12 cellular contexts compared by ENCODE assay signal in the genomic region with DNA sequence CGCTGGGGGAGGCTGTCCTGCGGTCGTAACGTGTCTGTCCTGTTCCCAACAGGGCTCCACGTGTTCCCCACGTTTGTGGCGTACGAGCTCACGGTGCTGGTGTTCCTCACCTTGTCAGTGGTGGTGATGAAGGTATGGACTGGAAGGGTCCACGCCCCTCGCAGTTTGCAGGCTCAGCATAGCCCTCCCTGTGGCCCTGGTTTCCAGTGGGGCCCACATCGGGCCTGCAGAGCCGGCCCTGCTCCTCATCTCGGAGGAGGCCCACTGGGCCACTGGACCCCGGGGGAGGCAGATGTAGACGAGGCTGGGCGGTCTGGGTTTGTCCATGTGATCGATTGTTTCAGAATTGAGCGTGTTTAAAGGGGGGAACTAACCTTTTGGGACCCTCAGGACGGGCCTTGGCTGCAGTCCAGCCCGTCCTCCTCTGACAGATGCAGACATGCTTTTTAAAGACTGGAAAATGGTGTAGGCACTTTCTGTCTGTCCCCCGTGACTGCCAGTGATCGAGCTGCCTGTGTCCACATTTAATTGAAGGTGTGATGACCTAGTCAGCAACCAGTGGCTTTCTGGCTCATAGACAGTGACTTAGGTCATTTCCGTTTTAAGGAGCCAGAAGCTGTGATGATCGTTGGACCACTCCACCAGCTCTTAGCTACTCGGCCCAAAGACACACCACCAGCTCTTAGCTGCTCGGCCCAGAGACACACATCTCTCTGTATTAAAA. TPM values are rescaled to one million over a fixed set of nuclear protein-coding genes. Genes with fewer than 3 reads are reported as not detected.
A peak's percentile ranks its signal among the peaks of the same experiment; 100 is the strongest.
DNase-seq lines count a peak whose midpoint lies in the region; ATAC-seq, FAIRE-seq and TF ChIP-seq lines count a peak whose summit lies in the region.
"Had no signal": no experiment of that assay in that cellular context is flagged by ENCODE, and none has a peak within 500 bp of the region (broad histone marks: within the 10 kb centered on the region; RNA-seq: fewer than 3 reads in every experiment).

No MANE protein-coding gene starts in this region.

- H3K27me3 Mint-ChIP-seq in activated naive CD8-positive, alpha-beta T cell treated with anti-CD3 and anti-CD28 coated beads, Interleukin-2, amount 10 ng/mL, durations not matched to agents 7 days and 5 days = no peaks in the 10 kb centered on the region
- H3K27me3 Mint-ChIP-seq in activated naive CD8-positive, alpha-beta T cell treated with anti-CD3 and anti-CD28 coated beads for 36 hours = no peaks in the 10 kb centered on the region

- no peak for ATAC-seq in activated naive CD8-positive, alpha-beta T cell treated with anti-CD3 and anti-CD28 coated beads, Interleukin-2, amount 10 ng/mL, durations not matched to agents 7 days and 5 days (ENCODE audit: low read depth)
- ATAC-seq in foreskin keratinocyte = no peak
- no peak for ATAC-seq in mucosa of descending colon

- peak overlapping the region; percentile 59 to 70 (median 63) for H3K27ac ChIP-seq in esophagus muscularis mucosa (replicated peaks in 1 of 4)
- H3K27ac ChIP-seq in effector memory CD4-positive, alpha-beta T cell (ENCODE audit: insufficient read depth, low read length, poor library complexity, severe bottlenecking) = no peak overlapping the region
- H3K27ac ChIP-seq in foreskin keratinocyte = no peak overlapping the region

- H3K4me3 ChIP-seq in esophagus muscularis mucosa (no peak overlapping the region), mucosa of descending colon (no peak overlapping the region)
- no peak overlapping the region for H3K4me3 ChIP-seq in effector memory CD4-positive, alpha-beta T cell (ENCODE audit: insufficient read depth, low read depth, low read length, poor library complexity, severe bottlenecking)

- no peak for FAIRE-seq in urothelium cell line (lab: Jason Lieb, UNC)
- FAIRE-seq: endometrium, G401.6 had no signal

- H3K36me3 Mint-ChIP-seq in activated naive CD8-positive, alpha-beta T cell treated with anti-CD3 and anti-CD28 coated beads, Interleukin-2, amount 10 ng/mL, durations not matched to agents 7 days and 5 days = peaks cover 12% of the 10 kb centered on the region
- H3K36me3 Mint-ChIP-seq in activated naive CD8-positive, alpha-beta T cell treated with anti-CD3 and anti-CD28 coated beads for 36 hours = no peaks in the 10 kb centered on the region

- TF ChIP-seq CTCF in esophagus muscularis mucosa (IDR thresholded peaks at IDR 0.05) (no peak), foreskin keratinocyte (conservative IDR thresholded peaks at IDR 0.05) (no peak), mucosa of descending colon (IDR thresholded peaks at IDR 0.05) (no peak)

- H3K4me1 ChIP-seq in esophagus muscularis mucosa (peaks cover 35 to 49% (median 44%) of the 10 kb centered on the region in 4 donors), foreskin keratinocyte (no peaks in the 10 kb centered on the region), mucosa of descending colon (ENCODE audit: low read depth) (no peaks in the 10 kb centered on the region)
- H3K4me1 ChIP-seq in effector memory CD4-positive, alpha-beta T cell (ENCODE audit: control insufficient read depth, insufficient read depth, low read length, poor library complexity, severe bottlenecking) = no peaks in the 10 kb centered on the region

- H3K27me3 ChIP-seq in esophagus muscularis mucosa (no peaks in the 10 kb centered on the region), foreskin keratinocyte (no peaks in the 10 kb centered on the region)
- no peaks in the 10 kb centered on the region for H3K27me3 ChIP-seq in effector memory CD4-positive, alpha-beta T cell (replicated peaks; ENCODE audit: control insufficient read depth, insufficient read depth, low read length, poor library complexity, severe bottlenecking)
- H3K27me3 ChIP-seq: Peyer's patch had no signal

- H3K36me3 ChIP-seq in esophagus muscularis mucosa (peaks cover 10 to 51% (median 47%) of the 10 kb centered on the region in 4 donors), mucosa of descending colon (ENCODE audit: low read depth) (no peaks in the 10 kb centered on the region)
- peaks cover 23% of the 10 kb centered on the region for H3K36me3 ChIP-seq in effector memory CD4-positive, alpha-beta T cell (ENCODE audit: control insufficient read depth, insufficient read depth, low read length)

- peaks cover 2% of the 10 kb centered on the region for H3K4me1 Mint-ChIP-seq in activated naive CD8-positive, alpha-beta T cell treated with anti-CD3 and anti-CD28 coated beads, Interleukin-2, amount 10 ng/mL, durations not matched to agents 7 days and 5 days
- H3K4me1 Mint-ChIP-seq in activated naive CD8-positive, alpha-beta T cell treated with anti-CD3 and anti-CD28 coated beads for 36 hours = no peaks in the 10 kb centered on the region

- no peak overlapping the region for H3K27ac Mint-ChIP-seq in activated naive CD8-positive, alpha-beta T cell treated with anti-CD3 and anti-CD28 coated beads, Interleukin-2, amount 10 ng/mL, durations not matched to agents 7 days and 5 days
- H3K27ac Mint-ChIP-seq in activated naive CD8-positive, alpha-beta T cell treated with anti-CD3 and anti-CD28 coated beads for 36 hours = no peak overlapping the region

- TF ChIP-seq POLR2A in esophagus muscularis mucosa (IDR thresholded peaks at IDR 0.05; ENCODE audit: low read depth) = no peak

- H3K9me3 ChIP-seq in esophagus muscularis mucosa (no peaks in the 10 kb centered on the region), mucosa of descending colon (no peaks in the 10 kb centered on the region)
- no peaks in the 10 kb centered on the region for H3K9me3 ChIP-seq in effector memory CD4-positive, alpha-beta T cell (ENCODE audit: control insufficient read depth, low read length)
- H3K9me3 ChIP-seq: Peyer's patch had no signal

- POLR2A ChIA-PET in activated naive CD8-positive, alpha-beta T cell treated with anti-CD3 and anti-CD28 coated beads, Interleukin-2, amount 10 ng/mL, durations not matched to agents 7 days and 5 days (lab: Charles Lee) = no interaction called here

- 81% methylated on average over 15 of the region's 27 CpGs for WGBS in esophagus muscularis mucosa

- no peak for TF ChIP-seq EP300 in esophagus muscularis mucosa (IDR thresholded peaks at IDR 0.05)

- intact Hi-C loops in esophagus muscularis mucosa (cut with DNase I) (no loop called here), mucosa of descending colon (cut with DNase I, micrococcal nuclease) (no loop called here)

- H3K4me3 Mint-ChIP-seq in activated naive CD8-positive, alpha-beta T cell treated with anti-CD3 and anti-CD28 coated beads, Interleukin-2, amount 10 ng/mL, durations not matched to agents 7 days and 5 days = no peak overlapping the region
- H3K4me3 Mint-ChIP-seq in activated naive CD8-positive, alpha-beta T cell treated with anti-CD3 and anti-CD28 coated beads for 36 hours = no peak overlapping the region

- peak; percentile 15 for DNase-seq in activated naive CD8-positive, alpha-beta T cell treated with anti-CD3 and anti-CD28 coated beads, Interleukin-2, amount 10 ng/mL, durations not matched to agents 7 days and 5 days
- no peak for DNase-seq in activated naive CD8-positive, alpha-beta T cell treated with anti-CD3 and anti-CD28 coated beads for 36 hours
- DNase-seq in esophagus muscularis mucosa (ENCODE audit: extremely low spot score) = peak; percentile 72
- DNase-seq in mesenteric fat pad (ENCODE audit: low spot score) = peak; percentile 55
- DNase-seq in effector memory CD4-positive, alpha-beta T cell = no peak
- DNase-seq in foreskin keratinocyte = no peak
- no peak for DNase-seq in urothelium cell line (ENCODE audit: low spot score)
- DNase-seq in mucosa of descending colon = no peak
- DNase-seq: activated effector memory CD4-positive, alpha-beta T cell treated with Interleukin-2 at 50 U/mL for 16 hours had no signal

- no peaks in the 10 kb centered on the region for H3K9me3 Mint-ChIP-seq in activated naive CD8-positive, alpha-beta T cell treated with anti-CD3 and anti-CD28 coated beads, Interleukin-2, amount 10 ng/mL, durations not matched to agents 7 days and 5 days
- no peaks in the 10 kb centered on the region for H3K9me3 Mint-ChIP-seq in activated naive CD8-positive, alpha-beta T cell treated with anti-CD3 and anti-CD28 coated beads for 36 hours

RNA-seq across cellular contexts. Expression of gene TFDP1, which starts 37.1 kb away (rescaled TPM):
- 100 to 1,000 TPM; 103 to 117 TPM for total RNA-seq in activated naive CD8-positive, alpha-beta T cell treated with anti-CD3 and anti-CD28 coated beads, Interleukin-2, amount 10 ng/mL, durations not matched to agents 7 days and 5 days
- 100 to 1,000 TPM; 242 to 250 TPM for total RNA-seq in activated naive CD8-positive, alpha-beta T cell treated with anti-CD3 and anti-CD28 coated beads for 36 hours
- total RNA-seq in esophagus muscularis mucosa (10 to 100 TPM; 30.7 to 42.2 (median 32.1) TPM), mesenteric fat pad (66.4 TPM), foreskin keratinocyte (145 and 167 TPM in 2 replicates), mucosa of descending colon (10 to 100 TPM; 52.7 to 66.4 (median 54.3) TPM)
- 89.0 and 114 TPM in 2 replicates for polyA plus RNA-seq in foreskin keratinocyte

RNA-seq across cellular contexts. Expression of gene DCUN1D2, which starts 56.9 kb away (rescaled TPM):
- 10 to 100 TPM; 25.4 to 26.3 TPM for total RNA-seq in activated naive CD8-positive, alpha-beta T cell treated with anti-CD3 and anti-CD28 coated beads, Interleukin-2, amount 10 ng/mL, durations not matched to agents 7 days and 5 days
- total RNA-seq in activated naive CD8-positive, alpha-beta T cell treated with anti-CD3 and anti-CD28 coated beads for 36 hours = 10 to 100 TPM; 11.0 to 13.9 TPM
- total RNA-seq in esophagus muscularis mucosa = 10 to 100 TPM; 13.6 to 32.5 (median 24.5) TPM
- total RNA-seq in mesenteric fat pad = 21.7 TPM
- 5.4 and 6.4 TPM in 2 replicates for total RNA-seq in foreskin keratinocyte
- polyA plus RNA-seq in foreskin keratinocyte = 3.8 and 4.0 TPM in 2 replicates
- total RNA-seq in mucosa of descending colon = 10 to 100 TPM; 17.7 to 32.4 (median 22.6) TPM

Comparison
In these comparisons a context has a peak if more than half of its experiments do, and no peak if none do; other contexts are left out.
1. DNase-seq: peak in activated naive CD8-positive, alpha-beta T cell treated with anti-CD3 and anti-CD28 coated beads, Interleukin-2, amount 10 ng/mL, durations not matched to agents 7 days and 5 days (single experiment), esophagus muscularis mucosa (single experiment) and mesenteric fat pad (single experiment); none in activated naive CD8-positive, alpha-beta T cell treated with anti-CD3 and anti-CD28 coated beads for 36 hours (single experiment), effector memory CD4-positive, alpha-beta T cell (0 of 3), foreskin keratinocyte (0 of 2), urothelium cell line (single experiment) and mucosa of descending colon (0 of 3).
2. H3K27ac ChIP-seq: peak in esophagus muscularis mucosa (4 of 4); none in effector memory CD4-positive, alpha-beta T cell (single experiment) and foreskin keratinocyte (single experiment).